27 cellular contexts compared by ENCODE assay signal in the genomic region with DNA sequence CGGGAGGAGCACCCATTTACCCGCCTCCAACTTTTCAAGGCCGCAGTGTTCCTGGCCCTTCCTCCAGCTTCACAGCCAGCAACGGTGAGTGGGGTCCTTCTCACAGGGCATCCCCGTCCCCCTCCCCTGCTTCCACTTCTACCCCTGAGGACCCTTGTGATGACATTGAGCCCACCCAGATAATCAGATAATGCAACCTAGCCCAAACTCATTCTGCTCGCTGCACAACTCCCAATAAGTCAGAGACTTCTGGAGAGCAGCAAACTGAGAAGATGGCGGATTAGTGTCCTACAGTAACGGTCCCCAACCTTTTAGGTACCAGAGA.
"Had no signal": no experiment of that assay in that cellular context is flagged by ENCODE, and none has a peak within 500 bp of the region (broad histone marks: within the 10 kb centered on the region; RNA-seq: fewer than 3 reads in every experiment).

No MANE protein-coding gene starts in this region.

- H3K27me3 ChIP-seq: ascending aorta, breast epithelium, cardiac muscle cell, esophagus muscularis mucosa, foreskin keratinocyte, gastrocnemius medialis, heart left ventricle had no signal

- DNase-seq: activated CD4-positive, alpha-beta memory T cell treated with anti-CD3 and anti-CD28 coated beads for 36 hours; activated CD4-positive, alpha-beta T cell treated with anti-CD3 and anti-CD28 coated beads for 36 hours; activated CD4-positive, alpha-beta T cell treated with anti-CD3 and anti-CD28 coated beads, Interleukin-2, amount 10 ng/mL, durations not matched to agents 24 days and 14 days; activated CD4-positive, CD25-positive, alpha-beta regulatory T cell; activated CD8-positive, alpha-beta T cell treated with anti-CD3 and anti-CD28 coated beads, Interleukin-2, amount 10 ng/mL, durations not matched to agents 7 days and 5 days; activated gamma-delta T cell; activated naive CD4-positive, alpha-beta T cell; activated naive CD4-positive, alpha-beta T cell treated with anti-CD3 and anti-CD28 coated beads, Interleukin-2, amount 10 ng/mL, durations not matched to agents 7 days and 5 days; activated naive CD8-positive, alpha-beta T cell treated with anti-CD3 and anti-CD28 coated beads, Interleukin-2, amount 10 ng/mL, durations not matched to agents 7 days and 5 days; activated T-cell treated with anti-CD3 and anti-CD28 coated beads, Interleukin-2, amount 50 U/mL, for 4 hours; cortex of kidney; dermis blood vessel endothelial cell; effector memory CD4-positive, alpha-beta T cell; erythroblast; foreskin keratinocyte; gastrocnemius medialis; glutamatergic neuron; heart left ventricle; T-helper 2 cell had no signal

- H3K27ac Mint-ChIP-seq: activated CD4-positive, alpha-beta memory T cell treated with anti-CD3 and anti-CD28 coated beads for 36 hours; activated CD4-positive, alpha-beta T cell treated with anti-CD3 and anti-CD28 coated beads for 36 hours; activated CD4-positive, alpha-beta T cell treated with anti-CD3 and anti-CD28 coated beads, Interleukin-2, amount 10 ng/mL, durations not matched to agents 24 days and 14 days; activated CD8-positive, alpha-beta T cell treated with anti-CD3 and anti-CD28 coated beads, Interleukin-2, amount 10 ng/mL, durations not matched to agents 7 days and 5 days; activated naive CD4-positive, alpha-beta T cell treated with anti-CD3 and anti-CD28 coated beads, Interleukin-2, amount 10 ng/mL, durations not matched to agents 7 days and 5 days; activated naive CD4-positive, alpha-beta T cell treated with anti-CD3 and anti-CD28 coated beads, Interleukin-2, amount 50 U/mL, for 72 hours; activated naive CD8-positive, alpha-beta T cell treated with anti-CD3 and anti-CD28 coated beads, Interleukin-2, amount 10 ng/mL, durations not matched to agents 7 days and 5 days; activated T-helper 17 cell treated with anti-CD3 and anti-CD28 coated beads, Interleukin-2, amount 50 U/mL, for 72 hours; brain had no signal

- H3K4me1 Mint-ChIP-seq: activated T-helper 17 cell treated with anti-CD3 and anti-CD28 coated beads, Interleukin-2, amount 50 U/mL, for 72 hours had no signal

- H3K4me3 Mint-ChIP-seq: activated CD4-positive, alpha-beta memory T cell treated with anti-CD3 and anti-CD28 coated beads for 36 hours; activated CD4-positive, alpha-beta T cell treated with anti-CD3 and anti-CD28 coated beads for 36 hours; activated CD4-positive, alpha-beta T cell treated with anti-CD3 and anti-CD28 coated beads, Interleukin-2, amount 10 ng/mL, durations not matched to agents 24 days and 14 days; activated CD8-positive, alpha-beta T cell treated with anti-CD3 and anti-CD28 coated beads, Interleukin-2, amount 10 ng/mL, durations not matched to agents 7 days and 5 days; activated naive CD4-positive, alpha-beta T cell treated with anti-CD3 and anti-CD28 coated beads, Interleukin-2, amount 10 ng/mL, durations not matched to agents 7 days and 5 days; activated naive CD8-positive, alpha-beta T cell treated with anti-CD3 and anti-CD28 coated beads, Interleukin-2, amount 10 ng/mL, durations not matched to agents 7 days and 5 days; activated T-cell treated with anti-CD3 and anti-CD28 coated beads, Interleukin-2, amount 50 U/mL, for 4 hours; activated T-helper 17 cell treated with anti-CD3 and anti-CD28 coated beads, Interleukin-2, amount 50 U/mL, for 72 hours; brain; central memory CD8-positive, alpha-beta T cell had no signal

- H3K9me3 ChIP-seq: ascending aorta, breast epithelium, esophagus muscularis mucosa, gastrocnemius medialis, heart left ventricle had no signal

- H3K27ac ChIP-seq: ascending aorta, breast epithelium, cardiac muscle cell, esophagus muscularis mucosa, foreskin keratinocyte, gastrocnemius medialis, heart left ventricle had no signal

- H3K36me3 Mint-ChIP-seq: activated CD4-positive, alpha-beta memory T cell treated with anti-CD3 and anti-CD28 coated beads for 36 hours; activated naive CD4-positive, alpha-beta T cell treated with anti-CD3 and anti-CD28 coated beads, Interleukin-2, amount 10 ng/mL, durations not matched to agents 7 days and 5 days; activated naive CD4-positive, alpha-beta T cell treated with anti-CD3 and anti-CD28 coated beads, Interleukin-2, amount 50 U/mL, for 72 hours; activated naive CD8-positive, alpha-beta T cell treated with anti-CD3 and anti-CD28 coated beads, Interleukin-2, amount 10 ng/mL, durations not matched to agents 7 days and 5 days; brain had no signal

- H3K27me3 Mint-ChIP-seq: activated CD4-positive, alpha-beta T cell treated with anti-CD3 and anti-CD28 coated beads for 36 hours; activated CD4-positive, alpha-beta T cell treated with anti-CD3 and anti-CD28 coated beads, Interleukin-2, amount 10 ng/mL, durations not matched to agents 24 days and 14 days; activated naive CD4-positive, alpha-beta T cell treated with anti-CD3 and anti-CD28 coated beads, Interleukin-2, amount 10 ng/mL, durations not matched to agents 7 days and 5 days; activated naive CD8-positive, alpha-beta T cell treated with anti-CD3 and anti-CD28 coated beads, Interleukin-2, amount 10 ng/mL, durations not matched to agents 7 days and 5 days had no signal

- H3K4me1 ChIP-seq: breast epithelium, esophagus muscularis mucosa, gastrocnemius medialis had no signal

- H3K9me3 Mint-ChIP-seq: activated CD4-positive, alpha-beta memory T cell treated with anti-CD3 and anti-CD28 coated beads for 36 hours; activated CD4-positive, alpha-beta T cell treated with anti-CD3 and anti-CD28 coated beads, Interleukin-2, amount 10 ng/mL, durations not matched to agents 24 days and 14 days; activated naive CD4-positive, alpha-beta T cell treated with anti-CD3 and anti-CD28 coated beads, Interleukin-2, amount 10 ng/mL, durations not matched to agents 7 days and 5 days; activated naive CD4-positive, alpha-beta T cell treated with anti-CD3 and anti-CD28 coated beads, Interleukin-2, amount 50 U/mL, for 72 hours; activated naive CD8-positive, alpha-beta T cell treated with anti-CD3 and anti-CD28 coated beads, Interleukin-2, amount 10 ng/mL, durations not matched to agents 7 days and 5 days; activated T-cell treated with anti-CD3 and anti-CD28 coated beads, Interleukin-2, amount 50 U/mL, for 4 hours; activated T-helper 17 cell treated with anti-CD3 and anti-CD28 coated beads, Interleukin-2, amount 50 U/mL, for 72 hours; central memory CD8-positive, alpha-beta T cell had no signal

- ATAC-seq: activated CD4-positive, alpha-beta T cell treated with anti-CD3 and anti-CD28 coated beads for 36 hours; activated CD8-positive, alpha-beta T cell treated with anti-CD3 and anti-CD28 coated beads, Interleukin-2, amount 10 ng/mL, durations not matched to agents 7 days and 5 days; activated naive CD4-positive, alpha-beta T cell treated with anti-CD3 and anti-CD28 coated beads, Interleukin-2, amount 50 U/mL, for 72 hours; activated T-cell treated with anti-CD3 and anti-CD28 coated beads, Interleukin-2, amount 50 U/mL, for 4 hours; activated T-helper 17 cell treated with anti-CD3 and anti-CD28 coated beads, Interleukin-2, amount 50 U/mL, for 72 hours; foreskin keratinocyte; gastrocnemius medialis; heart left ventricle had no signal

- H3K36me3 ChIP-seq: ascending aorta, breast epithelium, cardiac muscle cell, esophagus muscularis mucosa, gastrocnemius medialis, heart left ventricle had no signal

- H3K4me3 ChIP-seq: ascending aorta, breast epithelium, cardiac muscle cell, esophagus muscularis mucosa, gastrocnemius medialis, heart left ventricle had no signal
